1 cellular context compared by ENCODE assay signal in the genomic region with DNA sequence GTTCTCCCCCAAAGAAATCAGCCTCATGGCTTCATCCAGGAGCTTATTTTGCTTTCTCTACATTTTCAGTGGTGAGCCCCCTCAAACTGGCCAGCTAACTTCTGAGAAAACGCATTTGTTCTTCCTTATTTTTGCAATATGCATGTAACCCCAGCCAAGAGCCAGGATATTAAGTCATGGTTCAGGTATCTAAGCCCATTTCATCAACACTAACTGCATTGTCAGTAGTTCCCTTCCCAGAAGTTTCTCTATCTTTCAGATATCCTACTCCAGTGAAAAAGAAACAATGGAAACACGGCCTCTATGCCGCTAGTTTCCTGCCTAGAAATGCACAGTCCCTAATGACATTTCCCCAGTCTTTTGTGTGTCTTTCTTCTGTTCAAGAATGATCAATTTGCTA.
TF ChIP-seq lines count a peak whose summit lies in the region.

No MANE protein-coding gene starts in this region.

TF ChIP-seq in GM23338, 12 proteins besides CTCF, POLR2A, EP300 and RAD21 (continued from another document):
- TF ChIP-seq, protein P1, sequence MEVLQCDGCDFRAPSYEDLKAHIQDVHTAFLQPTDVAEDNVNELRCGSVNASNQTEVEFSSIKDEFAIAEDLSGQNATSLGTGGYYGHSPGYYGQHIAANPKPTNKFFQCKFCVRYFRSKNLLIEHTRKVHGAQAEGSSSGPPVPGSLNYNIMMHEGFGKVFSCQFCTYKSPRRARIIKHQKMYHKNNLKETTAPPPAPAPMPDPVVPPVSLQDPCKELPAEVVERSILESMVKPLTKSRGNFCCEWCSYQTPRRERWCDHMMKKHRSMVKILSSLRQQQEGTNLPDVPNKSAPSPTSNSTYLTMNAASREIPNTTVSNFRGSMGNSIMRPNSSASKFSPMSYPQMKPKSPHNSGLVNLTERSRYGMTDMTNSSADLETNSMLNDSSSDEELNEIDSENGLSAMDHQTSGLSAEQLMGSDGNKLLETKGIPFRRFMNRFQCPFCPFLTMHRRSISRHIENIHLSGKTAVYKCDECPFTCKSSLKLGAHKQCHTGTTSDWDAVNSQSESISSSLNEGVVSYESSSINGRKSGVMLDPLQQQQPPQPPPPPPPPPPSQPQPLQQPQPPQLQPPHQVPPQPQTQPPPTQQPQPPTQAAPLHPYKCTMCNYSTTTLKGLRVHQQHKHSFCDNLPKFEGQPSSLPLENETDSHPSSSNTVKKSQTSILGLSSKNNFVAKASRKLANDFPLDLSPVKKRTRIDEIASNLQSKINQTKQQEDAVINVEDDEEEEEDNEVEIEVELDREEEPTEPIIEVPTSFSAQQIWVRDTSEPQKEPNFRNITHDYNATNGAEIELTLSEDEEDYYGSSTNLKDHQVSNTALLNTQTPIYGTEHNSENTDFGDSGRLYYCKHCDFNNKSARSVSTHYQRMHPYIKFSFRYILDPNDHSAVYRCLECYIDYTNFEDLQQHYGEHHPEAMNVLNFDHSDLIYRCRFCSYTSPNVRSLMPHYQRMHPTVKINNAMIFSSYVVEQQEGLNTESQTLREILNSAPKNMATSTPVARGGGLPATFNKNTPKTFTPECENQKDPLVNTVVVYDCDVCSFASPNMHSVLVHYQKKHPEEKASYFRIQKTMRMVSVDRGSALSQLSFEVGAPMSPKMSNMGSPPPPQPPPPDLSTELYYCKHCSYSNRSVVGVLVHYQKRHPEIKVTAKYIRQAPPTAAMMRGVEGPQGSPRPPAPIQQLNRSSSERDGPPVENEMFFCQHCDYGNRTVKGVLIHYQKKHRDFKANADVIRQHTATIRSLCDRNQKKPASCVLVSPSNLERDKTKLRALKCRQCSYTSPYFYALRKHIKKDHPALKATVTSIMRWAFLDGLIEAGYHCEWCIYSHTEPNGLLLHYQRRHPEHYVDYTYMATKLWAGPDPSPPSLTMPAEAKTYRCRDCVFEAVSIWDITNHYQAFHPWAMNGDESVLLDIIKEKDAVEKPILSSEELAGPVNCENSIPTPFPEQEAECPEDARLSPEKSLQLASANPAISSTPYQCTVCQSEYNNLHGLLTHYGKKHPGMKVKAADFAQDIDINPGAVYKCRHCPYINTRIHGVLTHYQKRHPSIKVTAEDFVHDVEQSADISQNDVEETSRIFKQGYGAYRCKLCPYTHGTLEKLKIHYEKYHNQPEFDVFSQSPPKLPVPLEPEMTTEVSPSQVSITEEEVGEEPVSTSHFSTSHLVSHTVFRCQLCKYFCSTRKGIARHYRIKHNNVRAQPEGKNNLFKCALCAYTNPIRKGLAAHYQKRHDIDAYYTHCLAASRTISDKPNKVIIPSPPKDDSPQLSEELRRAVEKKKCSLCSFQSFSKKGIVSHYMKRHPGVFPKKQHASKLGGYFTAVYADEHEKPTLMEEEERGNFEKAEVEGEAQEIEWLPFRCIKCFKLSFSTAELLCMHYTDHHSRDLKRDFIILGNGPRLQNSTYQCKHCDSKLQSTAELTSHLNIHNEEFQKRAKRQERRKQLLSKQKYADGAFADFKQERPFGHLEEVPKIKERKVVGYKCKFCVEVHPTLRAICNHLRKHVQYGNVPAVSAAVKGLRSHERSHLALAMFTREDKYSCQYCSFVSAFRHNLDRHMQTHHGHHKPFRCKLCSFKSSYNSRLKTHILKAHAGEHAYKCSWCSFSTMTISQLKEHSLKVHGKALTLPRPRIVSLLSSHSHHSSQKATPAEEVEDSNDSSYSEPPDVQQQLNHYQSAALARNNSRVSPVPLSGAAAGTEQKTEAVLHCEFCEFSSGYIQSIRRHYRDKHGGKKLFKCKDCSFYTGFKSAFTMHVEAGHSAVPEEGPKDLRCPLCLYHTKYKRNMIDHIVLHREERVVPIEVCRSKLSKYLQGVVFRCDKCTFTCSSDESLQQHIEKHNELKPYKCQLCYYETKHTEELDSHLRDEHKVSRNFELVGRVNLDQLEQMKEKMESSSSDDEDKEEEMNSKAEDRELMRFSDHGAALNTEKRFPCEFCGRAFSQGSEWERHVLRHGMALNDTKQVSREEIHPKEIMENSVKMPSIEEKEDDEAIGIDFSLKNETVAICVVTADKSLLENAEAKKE (CRISPR knock-in tag; IDR thresholded peaks at IDR 0.05), result no peak
- TF ChIP-seq ZNF114 (CRISPR knock-in tag; IDR thresholded peaks at IDR 0.05) (no peak), STAT1 (IDR thresholded peaks at IDR 0.05; ENCODE audit: unreplicated experiment) (no peak), POLR2AphosphoS5 (IDR thresholded peaks at IDR 0.05; ENCODE audit: low read depth) (no peak), NANOG (IDR thresholded peaks at IDR 0.05; ENCODE audit: borderline replicate concordance) (no peak), ZNF331 (CRISPR knock-in tag; IDR thresholded peaks at IDR 0.05; ENCODE audit: low read depth) (no peak), EZH2phosphoT487 (IDR thresholded peaks at IDR 0.05; ENCODE audit: unreplicated experiment) (no peak), EZH2 (IDR thresholded peaks at IDR 0.05; ENCODE audit: low read depth, unreplicated experiment) (no peak), CREB1 (CRISPR knock-in tag; IDR thresholded peaks at IDR 0.05; ENCODE audit: low read depth) (no peak)
- TF ChIP-seq, protein P2, sequence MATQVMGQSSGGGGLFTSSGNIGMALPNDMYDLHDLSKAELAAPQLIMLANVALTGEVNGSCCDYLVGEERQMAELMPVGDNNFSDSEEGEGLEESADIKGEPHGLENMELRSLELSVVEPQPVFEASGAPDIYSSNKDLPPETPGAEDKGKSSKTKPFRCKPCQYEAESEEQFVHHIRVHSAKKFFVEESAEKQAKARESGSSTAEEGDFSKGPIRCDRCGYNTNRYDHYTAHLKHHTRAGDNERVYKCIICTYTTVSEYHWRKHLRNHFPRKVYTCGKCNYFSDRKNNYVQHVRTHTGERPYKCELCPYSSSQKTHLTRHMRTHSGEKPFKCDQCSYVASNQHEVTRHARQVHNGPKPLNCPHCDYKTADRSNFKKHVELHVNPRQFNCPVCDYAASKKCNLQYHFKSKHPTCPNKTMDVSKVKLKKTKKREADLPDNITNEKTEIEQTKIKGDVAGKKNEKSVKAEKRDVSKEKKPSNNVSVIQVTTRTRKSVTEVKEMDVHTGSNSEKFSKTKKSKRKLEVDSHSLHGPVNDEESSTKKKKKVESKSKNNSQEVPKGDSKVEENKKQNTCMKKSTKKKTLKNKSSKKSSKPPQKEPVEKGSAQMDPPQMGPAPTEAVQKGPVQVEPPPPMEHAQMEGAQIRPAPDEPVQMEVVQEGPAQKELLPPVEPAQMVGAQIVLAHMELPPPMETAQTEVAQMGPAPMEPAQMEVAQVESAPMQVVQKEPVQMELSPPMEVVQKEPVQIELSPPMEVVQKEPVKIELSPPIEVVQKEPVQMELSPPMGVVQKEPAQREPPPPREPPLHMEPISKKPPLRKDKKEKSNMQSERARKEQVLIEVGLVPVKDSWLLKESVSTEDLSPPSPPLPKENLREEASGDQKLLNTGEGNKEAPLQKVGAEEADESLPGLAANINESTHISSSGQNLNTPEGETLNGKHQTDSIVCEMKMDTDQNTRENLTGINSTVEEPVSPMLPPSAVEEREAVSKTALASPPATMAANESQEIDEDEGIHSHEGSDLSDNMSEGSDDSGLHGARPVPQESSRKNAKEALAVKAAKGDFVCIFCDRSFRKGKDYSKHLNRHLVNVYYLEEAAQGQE (IDR thresholded peaks at IDR 0.05; ENCODE audit: unreplicated experiment), result no peak
- TF ChIP-seq, protein P3, sequence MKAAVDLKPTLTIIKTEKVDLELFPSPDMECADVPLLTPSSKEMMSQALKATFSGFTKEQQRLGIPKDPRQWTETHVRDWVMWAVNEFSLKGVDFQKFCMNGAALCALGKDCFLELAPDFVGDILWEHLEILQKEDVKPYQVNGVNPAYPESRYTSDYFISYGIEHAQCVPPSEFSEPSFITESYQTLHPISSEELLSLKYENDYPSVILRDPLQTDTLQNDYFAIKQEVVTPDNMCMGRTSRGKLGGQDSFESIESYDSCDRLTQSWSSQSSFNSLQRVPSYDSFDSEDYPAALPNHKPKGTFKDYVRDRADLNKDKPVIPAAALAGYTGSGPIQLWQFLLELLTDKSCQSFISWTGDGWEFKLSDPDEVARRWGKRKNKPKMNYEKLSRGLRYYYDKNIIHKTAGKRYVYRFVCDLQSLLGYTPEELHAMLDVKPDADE (IDR thresholded peaks at IDR 0.05), result no peak
TF ChIP-seq in GM23338: peak in this region for 0.
